Comparison of ENCODE assay signal across 2 cellular contexts in genomic region chr4:176306837-176307590, GRCh38.
TF ChIP-seq lines count a peak whose summit lies in the region.

No MANE protein-coding gene starts in this region.

TF ChIP-seq in IMR-90, 13 proteins besides CTCF, POLR2A, EP300 and RAD21:
- TF ChIP-seq BHLHE40 (IDR thresholded peaks at IDR 0.05; ENCODE audit: low read depth, low read length) = no peak
- TF ChIP-seq SMC3 (IDR thresholded peaks at IDR 0.05; ENCODE audit: low read depth, low read length) = no peak
- TF ChIP-seq RFX5 (IDR thresholded peaks at IDR 0.05; ENCODE audit: low read depth, low read length) = no peak
- TF ChIP-seq CEBPB (IDR thresholded peaks at IDR 0.05; ENCODE audit: low read depth, low read length) = no peak
- TF ChIP-seq, protein P1, sequence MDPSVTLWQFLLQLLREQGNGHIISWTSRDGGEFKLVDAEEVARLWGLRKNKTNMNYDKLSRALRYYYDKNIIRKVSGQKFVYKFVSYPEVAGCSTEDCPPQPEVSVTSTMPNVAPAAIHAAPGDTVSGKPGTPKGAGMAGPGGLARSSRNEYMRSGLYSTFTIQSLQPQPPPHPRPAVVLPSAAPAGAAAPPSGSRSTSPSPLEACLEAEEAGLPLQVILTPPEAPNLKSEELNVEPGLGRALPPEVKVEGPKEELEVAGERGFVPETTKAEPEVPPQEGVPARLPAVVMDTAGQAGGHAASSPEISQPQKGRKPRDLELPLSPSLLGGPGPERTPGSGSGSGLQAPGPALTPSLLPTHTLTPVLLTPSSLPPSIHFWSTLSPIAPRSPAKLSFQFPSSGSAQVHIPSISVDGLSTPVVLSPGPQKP (IDR thresholded peaks at IDR 0.05; ENCODE audit: borderline replicate concordance, low read depth, low read length) = no peak
- TF ChIP-seq CHD1 (IDR thresholded peaks at IDR 0.05; ENCODE audit: low read depth, low read length) = no peak
- TF ChIP-seq FOS (IDR thresholded peaks at IDR 0.05; ENCODE audit: low read depth, low read length) = no peak
- TF ChIP-seq MAZ (IDR thresholded peaks at IDR 0.05; ENCODE audit: borderline replicate concordance, low read depth, low read length) = no peak
- no peak for TF ChIP-seq RCOR1 (IDR thresholded peaks at IDR 0.05; ENCODE audit: insufficient replicate concordance, low read length)
- no peak for TF ChIP-seq NFE2L2 (IDR thresholded peaks at IDR 0.05; ENCODE audit: low read depth, low read length)
- TF ChIP-seq USF2 (IDR thresholded peaks at IDR 0.05; ENCODE audit: low read depth, low read length) = no peak
- no peak for TF ChIP-seq MAFK (IDR thresholded peaks at IDR 0.05; ENCODE audit: low read depth, low read length)
- TF ChIP-seq MXI1 (IDR thresholded peaks at IDR 0.05; ENCODE audit: borderline replicate concordance, low read depth, low read length) = no peak

TF ChIP-seq in K562, 482 proteins besides CTCF, POLR2A, EP300 and RAD21 (continues in another document):
- TF ChIP-seq REST (CRISPR knock-in tag; IDR thresholded peaks at IDR 0.05; ENCODE audit: low read depth) = no peak
- TF ChIP-seq, protein P2, sequence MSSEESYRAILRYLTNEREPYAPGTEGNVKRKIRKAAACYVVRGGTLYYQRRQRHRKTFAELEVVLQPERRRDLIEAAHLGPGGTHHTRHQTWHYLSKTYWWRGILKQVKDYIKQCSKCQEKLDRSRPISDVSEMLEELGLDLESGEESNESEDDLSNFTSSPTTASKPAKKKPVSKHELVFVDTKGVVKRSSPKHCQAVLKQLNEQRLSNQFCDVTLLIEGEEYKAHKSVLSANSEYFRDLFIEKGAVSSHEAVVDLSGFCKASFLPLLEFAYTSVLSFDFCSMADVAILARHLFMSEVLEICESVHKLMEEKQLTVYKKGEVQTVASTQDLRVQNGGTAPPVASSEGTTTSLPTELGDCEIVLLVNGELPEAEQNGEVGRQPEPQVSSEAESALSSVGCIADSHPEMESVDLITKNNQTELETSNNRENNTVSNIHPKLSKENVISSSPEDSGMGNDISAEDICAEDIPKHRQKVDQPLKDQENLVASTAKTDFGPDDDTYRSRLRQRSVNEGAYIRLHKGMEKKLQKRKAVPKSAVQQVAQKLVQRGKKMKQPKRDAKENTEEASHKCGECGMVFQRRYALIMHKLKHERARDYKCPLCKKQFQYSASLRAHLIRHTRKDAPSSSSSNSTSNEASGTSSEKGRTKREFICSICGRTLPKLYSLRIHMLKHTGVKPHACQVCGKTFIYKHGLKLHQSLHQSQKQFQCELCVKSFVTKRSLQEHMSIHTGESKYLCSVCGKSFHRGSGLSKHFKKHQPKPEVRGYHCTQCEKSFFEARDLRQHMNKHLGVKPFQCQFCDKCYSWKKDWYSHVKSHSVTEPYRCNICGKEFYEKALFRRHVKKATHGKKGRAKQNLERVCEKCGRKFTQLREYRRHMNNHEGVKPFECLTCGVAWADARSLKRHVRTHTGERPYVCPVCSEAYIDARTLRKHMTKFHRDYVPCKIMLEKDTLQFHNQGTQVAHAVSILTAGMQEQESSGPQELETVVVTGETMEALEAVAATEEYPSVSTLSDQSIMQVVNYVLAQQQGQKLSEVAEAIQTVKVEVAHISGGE (CRISPR knock-in tag; IDR thresholded peaks at IDR 0.05) = no peak
- peak; percentile 36; the same call in 1 of the 2 replicates for TF ChIP-seq USF2 (CRISPR knock-in tag; IDR thresholded peaks at IDR 0.05)
- TF ChIP-seq HES1 (IDR thresholded peaks at IDR 0.05; ENCODE audit: low read depth) = no peak
- TF ChIP-seq, protein P3, sequence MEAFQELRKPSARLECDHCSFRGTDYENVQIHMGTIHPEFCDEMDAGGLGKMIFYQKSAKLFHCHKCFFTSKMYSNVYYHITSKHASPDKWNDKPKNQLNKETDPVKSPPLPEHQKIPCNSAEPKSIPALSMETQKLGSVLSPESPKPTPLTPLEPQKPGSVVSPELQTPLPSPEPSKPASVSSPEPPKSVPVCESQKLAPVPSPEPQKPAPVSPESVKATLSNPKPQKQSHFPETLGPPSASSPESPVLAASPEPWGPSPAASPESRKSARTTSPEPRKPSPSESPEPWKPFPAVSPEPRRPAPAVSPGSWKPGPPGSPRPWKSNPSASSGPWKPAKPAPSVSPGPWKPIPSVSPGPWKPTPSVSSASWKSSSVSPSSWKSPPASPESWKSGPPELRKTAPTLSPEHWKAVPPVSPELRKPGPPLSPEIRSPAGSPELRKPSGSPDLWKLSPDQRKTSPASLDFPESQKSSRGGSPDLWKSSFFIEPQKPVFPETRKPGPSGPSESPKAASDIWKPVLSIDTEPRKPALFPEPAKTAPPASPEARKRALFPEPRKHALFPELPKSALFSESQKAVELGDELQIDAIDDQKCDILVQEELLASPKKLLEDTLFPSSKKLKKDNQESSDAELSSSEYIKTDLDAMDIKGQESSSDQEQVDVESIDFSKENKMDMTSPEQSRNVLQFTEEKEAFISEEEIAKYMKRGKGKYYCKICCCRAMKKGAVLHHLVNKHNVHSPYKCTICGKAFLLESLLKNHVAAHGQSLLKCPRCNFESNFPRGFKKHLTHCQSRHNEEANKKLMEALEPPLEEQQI (IDR thresholded peaks at IDR 0.05) = no peak
- TF ChIP-seq, protein P4, sequence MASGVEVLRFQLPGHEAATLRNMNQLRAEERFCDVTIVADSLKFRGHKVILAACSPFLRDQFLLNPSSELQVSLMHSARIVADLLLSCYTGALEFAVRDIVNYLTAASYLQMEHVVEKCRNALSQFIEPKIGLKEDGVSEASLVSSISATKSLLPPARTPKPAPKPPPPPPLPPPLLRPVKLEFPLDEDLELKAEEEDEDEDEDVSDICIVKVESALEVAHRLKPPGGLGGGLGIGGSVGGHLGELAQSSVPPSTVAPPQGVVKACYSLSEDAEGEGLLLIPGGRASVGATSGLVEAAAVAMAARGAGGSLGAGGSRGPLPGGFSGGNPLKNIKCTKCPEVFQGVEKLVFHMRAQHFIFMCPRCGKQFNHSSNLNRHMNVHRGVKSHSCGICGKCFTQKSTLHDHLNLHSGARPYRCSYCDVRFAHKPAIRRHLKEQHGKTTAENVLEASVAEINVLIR (CRISPR knock-in tag; IDR thresholded peaks at IDR 0.05) = no peak
- 0 out of 2 replicates have a peak, but pooled peaks have one; percentile 3 for TF ChIP-seq CBFA2T2 (conservative IDR thresholded peaks at IDR 0.05)
- TF ChIP-seq HNRNPLL (IDR thresholded peaks at IDR 0.05; ENCODE audit: low read depth, low read length, poor library complexity, severe bottlenecking) = no peak
- TF ChIP-seq PML (IDR thresholded peaks at IDR 0.05; ENCODE audit: low read length) = no peak
- TF ChIP-seq ZBTB8A (IDR thresholded peaks at IDR 0.05; ENCODE audit: partially characterized antibody) = no peak
- TF ChIP-seq, protein P5, sequence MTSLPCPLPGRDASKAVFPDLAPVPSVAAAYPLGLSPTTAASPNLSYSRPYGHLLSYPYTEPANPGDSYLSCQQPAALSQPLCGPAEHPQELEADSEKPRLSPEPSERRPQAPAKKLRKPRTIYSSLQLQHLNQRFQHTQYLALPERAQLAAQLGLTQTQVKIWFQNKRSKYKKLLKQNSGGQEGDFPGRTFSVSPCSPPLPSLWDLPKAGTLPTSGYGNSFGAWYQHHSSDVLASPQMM (CRISPR knock-in tag; IDR thresholded peaks at IDR 0.05) = no peak
- TF ChIP-seq ZNF133 (CRISPR knock-in tag; IDR thresholded peaks at IDR 0.05) = no peak
- TF ChIP-seq, protein P6, sequence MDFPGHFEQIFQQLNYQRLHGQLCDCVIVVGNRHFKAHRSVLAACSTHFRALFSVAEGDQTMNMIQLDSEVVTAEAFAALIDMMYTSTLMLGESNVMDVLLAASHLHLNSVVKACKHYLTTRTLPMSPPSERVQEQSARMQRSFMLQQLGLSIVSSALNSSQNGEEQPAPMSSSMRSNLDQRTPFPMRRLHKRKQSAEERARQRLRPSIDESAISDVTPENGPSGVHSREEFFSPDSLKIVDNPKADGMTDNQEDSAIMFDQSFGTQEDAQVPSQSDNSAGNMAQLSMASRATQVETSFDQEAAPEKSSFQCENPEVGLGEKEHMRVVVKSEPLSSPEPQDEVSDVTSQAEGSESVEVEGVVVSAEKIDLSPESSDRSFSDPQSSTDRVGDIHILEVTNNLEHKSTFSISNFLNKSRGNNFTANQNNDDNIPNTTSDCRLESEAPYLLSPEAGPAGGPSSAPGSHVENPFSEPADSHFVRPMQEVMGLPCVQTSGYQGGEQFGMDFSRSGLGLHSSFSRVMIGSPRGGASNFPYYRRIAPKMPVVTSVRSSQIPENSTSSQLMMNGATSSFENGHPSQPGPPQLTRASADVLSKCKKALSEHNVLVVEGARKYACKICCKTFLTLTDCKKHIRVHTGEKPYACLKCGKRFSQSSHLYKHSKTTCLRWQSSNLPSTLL (IDR thresholded peaks at IDR 0.05) = no peak
- TF ChIP-seq MED1 (CRISPR knock-in tag; IDR thresholded peaks at IDR 0.05; ENCODE audit: borderline replicate concordance) = no peak
- TF ChIP-seq RNF2 (IDR thresholded peaks at IDR 0.05) = no peak
- TF ChIP-seq ADNP (tag; IDR thresholded peaks at IDR 0.05) = 0 out of 2 replicates have a peak, but pooled peaks have one; percentile 18
- TF ChIP-seq POLR2H (tag; IDR thresholded peaks at IDR 0.05; ENCODE audit: low read depth) = no peak
- no peak for TF ChIP-seq NR0B1 (IDR thresholded peaks at IDR 0.05; ENCODE audit: partially characterized antibody)
- peak; percentile 91 for TF ChIP-seq TFE3 (CRISPR knock-in tag; IDR thresholded peaks at IDR 0.05)
- TF ChIP-seq MBD2 (IDR thresholded peaks at IDR 0.05; ENCODE audit: borderline replicate concordance, low read depth) = no peak
- TF ChIP-seq ILF3 (IDR thresholded peaks at IDR 0.05; ENCODE audit: borderline replicate concordance) = no peak
- TF ChIP-seq ZNF699 (CRISPR knock-in tag; IDR thresholded peaks at IDR 0.05; ENCODE audit: insufficient replicate concordance) = no peak
- TF ChIP-seq NCOA1 (IDR thresholded peaks at IDR 0.05; ENCODE audit: low read depth) = no peak
- peak; percentile 60 for TF ChIP-seq RAD51 (IDR thresholded peaks at IDR 0.05; ENCODE audit: borderline replicate concordance, low read depth)
- no peak for TF ChIP-seq TBP (optimal IDR thresholded peaks at IDR 0.05; ENCODE audit: low read depth, low read length)
- TF ChIP-seq KAT2B (IDR thresholded peaks at IDR 0.05; ENCODE audit: low read depth, low read length) = no peak
- TF ChIP-seq KAT7 (CRISPR knock-in tag; IDR thresholded peaks at IDR 0.05; ENCODE audit: borderline replicate concordance) = no peak
- TF ChIP-seq ZNF408 (CRISPR knock-in tag; IDR thresholded peaks at IDR 0.05; ENCODE audit: low read depth) = no peak
